29 cellular contexts compared by ENCODE assay signal in the genomic region with DNA sequence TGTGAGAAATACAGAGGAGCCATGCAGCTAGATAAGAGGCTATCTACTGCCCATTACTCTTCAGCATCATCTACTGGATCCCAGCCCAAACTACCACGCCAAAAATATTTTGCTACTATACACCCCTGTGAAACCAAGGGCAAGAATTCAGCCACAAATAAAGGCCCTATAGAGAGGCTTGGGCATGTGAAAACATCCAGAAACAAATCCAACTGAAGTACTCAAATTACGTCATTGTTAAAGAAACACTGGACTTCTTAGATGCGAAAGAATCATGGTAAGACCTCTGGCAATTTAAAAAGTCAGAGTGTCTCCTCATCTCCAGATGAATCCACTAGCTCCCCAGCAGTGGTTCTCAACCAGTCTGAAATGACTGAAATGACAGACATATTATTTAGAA. TPM values are rescaled to one million over a fixed set of nuclear protein-coding genes. Genes with fewer than 3 reads are reported as not detected.
"Had no signal": no experiment of that assay in that cellular context is flagged by ENCODE, and none has a peak within 500 bp of the region (broad histone marks: within the 10 kb centered on the region; RNA-seq: fewer than 3 reads in every experiment).

No MANE protein-coding gene starts in this region.

- H3K36me3 ChIP-seq: esophagus muscularis mucosa, gastrocnemius medialis, heart right ventricle, left lung, lower lobe of right lung had no signal

- H3K27me3 ChIP-seq: dorsolateral prefrontal cortex, esophagus muscularis mucosa, foreskin keratinocyte, gastrocnemius medialis, heart right ventricle, left lung had no signal

- H3K9me3 ChIP-seq: gastrocnemius medialis, mucosa of descending colon had no signal

- H3K4me1 ChIP-seq: esophagus muscularis mucosa, foreskin keratinocyte, gastrocnemius medialis, heart right ventricle, left lung, lower lobe of right lung had no signal

- ATAC-seq: foreskin keratinocyte, gastrocnemius medialis, heart right ventricle, left cardiac atrium, left lung, left ventricle myocardium superior, mucosa of descending colon had no signal

- H3K27ac ChIP-seq: coronary artery, dorsolateral prefrontal cortex, esophagus muscularis mucosa, foreskin keratinocyte, gastrocnemius medialis, heart right ventricle, left lung, lower lobe of right lung had no signal

- FAIRE-seq: colon, endothelial cell of umbilical vein, islet of Langerhans, keratinocyte had no signal

- H3K4me3 ChIP-seq: coronary artery, dorsolateral prefrontal cortex, esophagus muscularis mucosa, gastrocnemius medialis, heart right ventricle, left lung, lower lobe of right lung, mucosa of descending colon had no signal

- DNase-seq: dermis blood vessel endothelial cell; dorsolateral prefrontal cortex; effector CD4-positive, alpha-beta T cell; effector memory CD4-positive, alpha-beta T cell; foreskin keratinocyte; gastrocnemius medialis; glutamatergic neuron; head of caudate nucleus; heart right ventricle; hippocampal formation; left cardiac atrium; left lung; left ventricle myocardium superior; lower lobe of right lung; mesenchymal stem cell; mucosa of descending colon; naive B cell had no signal

RNA-seq across cellular contexts. Expression of a gene that starts 12.8 kb away (rescaled TPM):
- total RNA-seq: endothelial cell of umbilical vein, epithelial cell of proximal tubule, fibroblast of lung, foreskin keratinocyte, glomerular endothelial cell, left cardiac atrium, left ventricle myocardium superior, lung microvascular endothelial cell, mesenteric fat pad, myocyte had no signal
- polyA plus RNA-seq: foreskin keratinocyte, heart right ventricle, keratinocyte had no signal
